9 cellular contexts compared by ENCODE assay signal in the genomic region with DNA sequence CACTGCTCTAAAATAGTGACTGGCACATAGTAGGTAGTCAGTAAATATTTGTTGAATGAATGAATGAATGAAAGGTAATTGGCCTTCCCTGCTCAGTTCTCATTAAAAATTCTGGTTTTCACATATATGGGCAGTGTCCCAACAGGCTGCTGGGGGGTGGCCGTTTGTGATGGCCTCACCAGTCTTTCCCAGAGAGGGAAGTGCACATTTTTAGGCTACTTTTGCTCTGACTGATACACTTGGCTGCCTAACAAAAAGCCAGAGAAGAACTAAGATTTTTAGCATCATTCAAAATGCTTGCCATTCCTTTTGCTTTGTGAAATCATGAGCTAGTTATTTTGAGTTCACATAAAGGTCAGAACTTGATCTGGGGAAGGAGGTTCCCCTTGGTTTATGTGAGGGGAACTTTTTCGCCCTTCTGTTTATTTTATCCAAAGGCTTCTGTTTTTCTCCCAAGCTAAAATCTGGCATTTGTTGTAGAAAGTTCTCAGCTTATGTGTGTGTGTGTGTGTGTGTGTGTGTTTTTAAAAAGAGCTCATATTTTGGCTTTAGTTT.
DNase-seq lines count a peak whose midpoint lies in the region; ATAC-seq, FAIRE-seq and TF ChIP-seq lines count a peak whose summit lies in the region.
"Had no signal": no experiment of that assay in that cellular context is flagged by ENCODE, and none has a peak within 500 bp of the region (broad histone marks: within the 10 kb centered on the region; RNA-seq: fewer than 3 reads in every experiment).

No MANE protein-coding gene starts in this region.

- H3K36me3 Mint-ChIP-seq in naive B cell: peaks cover 9 to 13% of the 10 kb centered on the region in 2 donors

- peaks cover 4 to 12% (median 7%) of the 10 kb centered on the region in 7 donors for H3K9me3 Mint-ChIP-seq in naive B cell

- no peaks in the 10 kb centered on the region for H3K27me3 Mint-ChIP-seq in naive B cell

- TF ChIP-seq EP300 in A549 (IDR thresholded peaks at IDR 0.05) (peak in 1 of 2 experiments; percentile 57; a peak in 2 of 5 replicates), Ishikawa (IDR thresholded peaks at IDR 0.05; ENCODE audit: borderline replicate concordance) (peak; percentile 66; the same call in 1 of the 2 replicates)

- no peaks in the 10 kb centered on the region for H3K9me3 ChIP-seq in A549

- H3K4me1 ChIP-seq in A549: peaks cover 84% of the 10 kb centered on the region

- peak overlapping the region; percentile 59 for H3K4me2 ChIP-seq in A549

- H3K4me3 ChIP-seq in A549: no peak overlapping the region

- FAIRE-seq in A549 (lab: Jason Lieb, UNC): no peak
- FAIRE-seq: G401.6 had no signal

- TF ChIP-seq RAD21 in A549 (conservative IDR thresholded peaks at IDR 0.05 in 1 of 2, IDR thresholded peaks at IDR 0.05 in 1 of 2) (peak in 1 of 2 experiments; percentile 15; a peak in 1 of 5 replicates), Ishikawa (IDR thresholded peaks at IDR 0.05; ENCODE audit: low read depth) (no peak)

- ATAC-seq in A549 (peak; percentile 61 to 72), naive B cell (ENCODE audit: low read depth in 2 of 2) (no peak), GM18858 (IDR thresholded peaks at IDR 0.05; ENCODE audit: unreplicated experiment) (no peak), GM19452 (IDR thresholded peaks at IDR 0.05; ENCODE audit: unreplicated experiment) (no peak)

- WGBS in A549 (ENCODE audit: missing lambda C conversion rate): 1% methylated on average over 2 of the region's 2 CpGs

- CTCF ChIA-PET in A549 (lab: Yijun Ruan, JAX): interaction anchor here (0.8 to 2.6 kb wide), 8 partner anchors 9 to 129 kb away, joined by 3 to 15 read pairs (median 5); no protein-coding TSS in a partner anchor

- H3K4me3 Mint-ChIP-seq in naive B cell: peak overlapping the region in 1 of 8 donors; percentile 6

- peak overlapping the region in 5 of 6 donors; percentile 21 to 91 (median 67) for H3K27ac Mint-ChIP-seq in naive B cell

- H3K27ac ChIP-seq in A549: peak overlapping the region; percentile 74 to 90

- TF ChIP-seq CTCF in A549 (IDR thresholded peaks at IDR 0.05) (no peak), GM10266 (IDR thresholded peaks at IDR 0.05; ENCODE audit: control insufficient read depth, insufficient read depth, low read depth, missing control alignments) (no peak)

- no peak for TF ChIP-seq POLR2A in A549 (IDR thresholded peaks at IDR 0.05; ENCODE audit: low read length)

- peaks cover 33 to 75% (median 59%) of the 10 kb centered on the region in 3 donors for H3K4me1 Mint-ChIP-seq in naive B cell

- POLR2A ChIA-PET in A549 (lab: Yijun Ruan, JAX): interaction anchor here (0.7 to 2.5 kb wide), 5 partner anchors 73 to 225 kb away, joined by 3 to 11 read pairs (median 4); a partner anchor contains a TSS

- DNase-seq in A549 (ENCODE audit: low read depth in 1 of 2, low spot score in 1 of 2): peak; percentile 57 to 78
- peak; percentile 98 for DNase-seq in dedifferentiated amniotic fluid mesenchymal stem cell (ENCODE audit: extremely low spot score)
- DNase-seq in naive B cell: no peak
- no peak for DNase-seq in GM10266 (ENCODE audit: extremely low spot score)
- no peak for DNase-seq in DMS 273 treated with DMSO at 0.1 percent for 48 hours (lab: John Stamatoyannopoulos, UW)

TF ChIP-seq in A549, 52 proteins besides CTCF, POLR2A, EP300 and RAD21:
- peak; percentile 51; the same call in 1 of the 2 replicates for TF ChIP-seq JUNB (IDR thresholded peaks at IDR 0.05)
- peak; percentile 15 to 73; a peak in 2 of 4 replicates for TF ChIP-seq CEBPB (IDR thresholded peaks at IDR 0.05)
- peak; percentile 29 to 65; a peak in 2 of 5 replicates for TF ChIP-seq JUN (IDR thresholded peaks at IDR 0.05)
- TF ChIP-seq RARB (CRISPR knock-in tag; IDR thresholded peaks at IDR 0.05): peak; percentile 94
- TF ChIP-seq CHD4 (IDR thresholded peaks at IDR 0.05; ENCODE audit: borderline replicate concordance): no peak
- TF ChIP-seq, protein P1, sequence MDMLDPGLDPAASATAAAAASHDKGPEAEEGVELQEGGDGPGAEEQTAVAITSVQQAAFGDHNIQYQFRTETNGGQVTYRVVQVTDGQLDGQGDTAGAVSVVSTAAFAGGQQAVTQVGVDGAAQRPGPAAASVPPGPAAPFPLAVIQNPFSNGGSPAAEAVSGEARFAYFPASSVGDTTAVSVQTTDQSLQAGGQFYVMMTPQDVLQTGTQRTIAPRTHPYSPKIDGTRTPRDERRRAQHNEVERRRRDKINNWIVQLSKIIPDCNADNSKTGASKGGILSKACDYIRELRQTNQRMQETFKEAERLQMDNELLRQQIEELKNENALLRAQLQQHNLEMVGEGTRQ (IDR thresholded peaks at IDR 0.05): no peak
- no peak; the same call in 1 of the 2 replicates for TF ChIP-seq FOSL2 (IDR thresholded peaks at IDR 0.05)
- TF ChIP-seq FOSL2 (CRISPR knock-in tag; IDR thresholded peaks at IDR 0.05): peak; percentile 61
- TF ChIP-seq GATA3 (IDR thresholded peaks at IDR 0.05; ENCODE audit: borderline replicate concordance): peak; percentile 78; the same call in 1 of the 2 replicates
- TF ChIP-seq, protein P2, sequence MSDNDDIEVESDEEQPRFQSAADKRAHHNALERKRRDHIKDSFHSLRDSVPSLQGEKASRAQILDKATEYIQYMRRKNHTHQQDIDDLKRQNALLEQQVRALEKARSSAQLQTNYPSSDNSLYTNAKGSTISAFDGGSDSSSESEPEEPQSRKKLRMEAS (IDR thresholded peaks at IDR 0.05): peak; percentile 53; the same call in 1 of the 2 replicates

TF ChIP-seq in Ishikawa, 13 proteins besides CTCF, POLR2A, EP300 and RAD21:
- peak; percentile 85 for TF ChIP-seq TEAD4 (IDR thresholded peaks at IDR 0.05)
- TF ChIP-seq CEBPB (IDR thresholded peaks at IDR 0.05): no peak
- TF ChIP-seq, protein P3, sequence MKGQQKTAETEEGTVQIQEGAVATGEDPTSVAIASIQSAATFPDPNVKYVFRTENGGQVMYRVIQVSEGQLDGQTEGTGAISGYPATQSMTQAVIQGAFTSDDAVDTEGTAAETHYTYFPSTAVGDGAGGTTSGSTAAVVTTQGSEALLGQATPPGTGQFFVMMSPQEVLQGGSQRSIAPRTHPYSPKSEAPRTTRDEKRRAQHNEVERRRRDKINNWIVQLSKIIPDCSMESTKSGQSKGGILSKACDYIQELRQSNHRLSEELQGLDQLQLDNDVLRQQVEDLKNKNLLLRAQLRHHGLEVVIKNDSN (IDR thresholded peaks at IDR 0.05): no peak
- peak; percentile 69 for TF ChIP-seq NFIC (IDR thresholded peaks at IDR 0.05)
- TF ChIP-seq, protein P2 (IDR thresholded peaks at IDR 0.05): no peak
- TF ChIP-seq CREB1 (IDR thresholded peaks at IDR 0.05; ENCODE audit: low read depth): no peak
- TF ChIP-seq ZBTB7A (IDR thresholded peaks at IDR 0.05; ENCODE audit: low read depth): no peak
- peak; percentile 77; the same call in 1 of the 2 replicates for TF ChIP-seq FOXM1 (IDR thresholded peaks at IDR 0.05; ENCODE audit: borderline replicate concordance, low read depth)
- TF ChIP-seq TCF12 (IDR thresholded peaks at IDR 0.05; ENCODE audit: low read depth): peak; percentile 58
- no peak for TF ChIP-seq TAF1 (IDR thresholded peaks at IDR 0.05; ENCODE audit: low read depth)
- TF ChIP-seq, protein P4, sequence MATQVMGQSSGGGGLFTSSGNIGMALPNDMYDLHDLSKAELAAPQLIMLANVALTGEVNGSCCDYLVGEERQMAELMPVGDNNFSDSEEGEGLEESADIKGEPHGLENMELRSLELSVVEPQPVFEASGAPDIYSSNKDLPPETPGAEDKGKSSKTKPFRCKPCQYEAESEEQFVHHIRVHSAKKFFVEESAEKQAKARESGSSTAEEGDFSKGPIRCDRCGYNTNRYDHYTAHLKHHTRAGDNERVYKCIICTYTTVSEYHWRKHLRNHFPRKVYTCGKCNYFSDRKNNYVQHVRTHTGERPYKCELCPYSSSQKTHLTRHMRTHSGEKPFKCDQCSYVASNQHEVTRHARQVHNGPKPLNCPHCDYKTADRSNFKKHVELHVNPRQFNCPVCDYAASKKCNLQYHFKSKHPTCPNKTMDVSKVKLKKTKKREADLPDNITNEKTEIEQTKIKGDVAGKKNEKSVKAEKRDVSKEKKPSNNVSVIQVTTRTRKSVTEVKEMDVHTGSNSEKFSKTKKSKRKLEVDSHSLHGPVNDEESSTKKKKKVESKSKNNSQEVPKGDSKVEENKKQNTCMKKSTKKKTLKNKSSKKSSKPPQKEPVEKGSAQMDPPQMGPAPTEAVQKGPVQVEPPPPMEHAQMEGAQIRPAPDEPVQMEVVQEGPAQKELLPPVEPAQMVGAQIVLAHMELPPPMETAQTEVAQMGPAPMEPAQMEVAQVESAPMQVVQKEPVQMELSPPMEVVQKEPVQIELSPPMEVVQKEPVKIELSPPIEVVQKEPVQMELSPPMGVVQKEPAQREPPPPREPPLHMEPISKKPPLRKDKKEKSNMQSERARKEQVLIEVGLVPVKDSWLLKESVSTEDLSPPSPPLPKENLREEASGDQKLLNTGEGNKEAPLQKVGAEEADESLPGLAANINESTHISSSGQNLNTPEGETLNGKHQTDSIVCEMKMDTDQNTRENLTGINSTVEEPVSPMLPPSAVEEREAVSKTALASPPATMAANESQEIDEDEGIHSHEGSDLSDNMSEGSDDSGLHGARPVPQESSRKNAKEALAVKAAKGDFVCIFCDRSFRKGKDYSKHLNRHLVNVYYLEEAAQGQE (IDR thresholded peaks at IDR 0.05; ENCODE audit: low read depth): no peak
- TF ChIP-seq YY1 (IDR thresholded peaks at IDR 0.05; ENCODE audit: low read depth): no peak
- no peak for TF ChIP-seq EGR1 (IDR thresholded peaks at IDR 0.05)

Comparison
In these comparisons a context has a peak if more than half of its experiments do, and no peak if none do; other contexts are left out.
1. ATAC-seq: peak in A549 (2 of 2); none in naive B cell (0 of 2), GM18858 (single experiment) and GM19452 (single experiment).
2. DNase-seq: peak in A549 (2 of 2) and dedifferentiated amniotic fluid mesenchymal stem cell (single experiment); none in naive B cell (single experiment), GM10266 (single experiment) and DMS 273 treated with DMSO at 0.1 percent for 48 hours (single experiment).